In the genomic region with DNA sequence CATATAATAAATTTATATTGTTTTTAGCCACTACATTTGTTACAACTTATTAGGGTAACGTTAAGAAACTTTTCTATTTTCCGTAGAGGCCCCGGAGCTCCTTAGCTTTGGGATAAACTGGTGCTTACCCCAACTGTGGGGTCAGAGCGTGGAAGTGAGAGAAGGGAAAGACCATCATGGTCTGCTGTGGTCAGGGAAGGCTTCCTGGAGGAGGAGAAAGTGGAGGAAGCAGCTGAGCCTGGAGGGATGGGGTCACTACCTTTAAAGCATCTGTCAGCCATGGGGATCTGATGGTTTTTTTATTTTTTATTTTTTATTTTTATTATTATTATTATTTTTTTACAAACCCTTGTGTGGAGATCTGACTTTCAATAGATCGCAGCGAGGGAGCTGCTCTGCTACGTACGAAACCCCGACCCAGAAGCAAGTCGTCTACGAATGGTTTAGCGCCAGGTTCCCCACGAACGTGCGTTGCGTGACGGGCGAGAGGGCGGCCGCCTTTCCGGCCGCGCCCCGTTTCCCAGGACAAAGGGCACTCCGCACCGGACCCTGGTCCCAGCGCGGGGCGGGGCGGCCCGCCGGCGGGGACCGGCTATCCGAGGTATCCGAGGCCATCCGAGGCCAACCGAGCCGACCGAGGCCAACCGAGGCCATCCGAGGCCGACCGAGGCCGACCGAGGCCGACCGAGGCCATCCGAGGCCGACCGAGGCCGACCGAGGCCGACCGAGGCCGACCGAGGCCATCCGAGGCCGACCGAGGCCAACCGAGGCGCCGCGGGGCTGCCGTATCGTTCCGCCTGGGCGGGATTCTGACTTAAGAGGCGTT, we compare ENCODE assay signal across 8 cellular contexts.
DNase-seq lines count a peak whose midpoint lies in the region; FAIRE-seq and TF ChIP-seq lines count a peak whose summit lies in the region.

No MANE protein-coding gene starts in this region.

- H2AK5ac ChIP-seq in H9 (ENCODE audit: insufficient read length, low read length), result peak overlapping the region; percentile 96

- peak overlapping the region; percentile 86 for H3K18ac ChIP-seq in H9 (ENCODE audit: insufficient read length, low read depth, low read length)

- H3K4me1 ChIP-seq in H9 (ENCODE audit: insufficient read depth, low read length), result no peaks in the 10 kb centered on the region

- H2BK5ac ChIP-seq in H9 (ENCODE audit: insufficient read length, low read length), result no peak overlapping the region

- no peak overlapping the region for H4K8ac ChIP-seq in H9 (replicated peaks; ENCODE audit: insufficient read length, low read depth, low read length)

- H3K4me3 ChIP-seq in lower leg skin (ENCODE audit: low read depth, poor library complexity, severe bottlenecking), result peak overlapping the region; percentile 29

- no peak overlapping the region; the same call in 1 of the 2 replicates for H3K4ac ChIP-seq in H9 (ENCODE audit: low read depth, low read length)

- peak overlapping the region; percentile 60 for H3T11ph ChIP-seq in H9 (ENCODE audit: low read length)

- FAIRE-seq in HTR-8/SVneo (lab: Jason Lieb, UNC), result no peak

- no peaks in the 10 kb centered on the region for H3K9me3 ChIP-seq in H9 (ENCODE audit: control insufficient read depth, low read depth, low read length)

- H2BK15ac ChIP-seq in H9 (ENCODE audit: low read depth, low read length), result no peak overlapping the region

- peak overlapping the region; percentile 95 for H4K5ac ChIP-seq in H9 (ENCODE audit: insufficient read length, low read depth, low read length)

- DNase-seq in COR-L47 (lab: John Stamatoyannopoulos, UW) (peak; percentile 37), H9 (peak; percentile 92), NCI-H2081 (lab: John Stamatoyannopoulos, UW) (peak; percentile 86 to 89), dermis blood vessel endothelial cell (peak; percentile 48), lower leg skin (ENCODE audit: low spot score in 2 of 2) (peak; percentile 65 to 92), HTR-8/SVneo (ENCODE audit: insufficient read length, low spot score) (no peak)
- peak; percentile 84 to 87 for DNase-seq in activated CD4-positive, alpha-beta T cell treated with anti-CD3 and anti-CD28 coated beads, Interleukin-2, amount 50 U/mL, for 48 hours
- peak; percentile 66 for DNase-seq in stimulated activated CD4-positive, alpha-beta T cell treated with anti-CD3 and anti-CD28 coated beads, Interleukin-2, amount 100 ng/mL, for 4 hours (ENCODE audit: low read depth)

- H3K4me2 ChIP-seq in H9 (ENCODE audit: insufficient read depth, insufficient read length, low read length), result peak overlapping the region; percentile 76

- H3K27ac Mint-ChIP-seq in H9, result peak overlapping the region in 2 of 3 experiments; percentile 78 to 94; a peak in 3 of 7 replicates

- no peak overlapping the region for H3K27ac ChIP-seq in H9 (ENCODE audit: insufficient read length, low read depth, low read length)

- H3K56ac ChIP-seq in H9 (ENCODE audit: insufficient read length, low read depth, low read length), result no peak overlapping the region

- H4K91ac ChIP-seq in H9 (ENCODE audit: insufficient read length, low read depth, low read length), result no peak overlapping the region

- TF ChIP-seq CTCF in H9 (conservative IDR thresholded peaks at IDR 0.05) (no peak), lower leg skin (IDR thresholded peaks at IDR 0.05) (no peak)

- H3K27me3 Mint-ChIP-seq in H9 (ENCODE audit: low read depth), result peaks cover 3% of the 10 kb centered on the region

- peak overlapping the region; percentile 66 to 77 for H3K4me3 Mint-ChIP-seq in H9

- no peak overlapping the region for H3K23ac ChIP-seq in H9 (ENCODE audit: insufficient read length, low read depth, low read length)

- H3K9me3 Mint-ChIP-seq in H9, result peaks cover 6 to 7% of the 10 kb centered on the region in 2 experiments

- no peak for TF ChIP-seq POLR2A in lower leg skin (IDR thresholded peaks at IDR 0.05)

- no peak overlapping the region for H2BK12ac ChIP-seq in H9 (ENCODE audit: insufficient read length, low read depth, low read length)

- H4K20me1 ChIP-seq in H9 (ENCODE audit: control insufficient read depth, insufficient read depth, insufficient read length), result no peaks in the 10 kb centered on the region

- H3K36me3 Mint-ChIP-seq in H9 (ENCODE audit: insufficient read depth in 1 of 3, low read depth in 3 of 3), result peaks cover 0 to 8% (median 0%) of the 10 kb centered on the region in 3 experiments; a peak in 2 of 7 replicates

- no peaks in the 10 kb centered on the region for H3K79me2 ChIP-seq in H9 (ENCODE audit: insufficient read depth, low read length)

- WGBS in H9 (ENCODE audit: extremely low coverage, insufficient read length, low lambda C conversion rate), result no CpG with 5 or more reads among the region's 69 CpGs
- WGBS in lower leg skin, 2 donors, result 7 to 10% methylated on average over 37 to 57 of the region's 69 CpGs

- H3K9ac ChIP-seq in H9 (ENCODE audit: extremely low read depth, insufficient read length, low read length), result peak overlapping the region; percentile 77

- H2AFZ ChIP-seq in H9 (ENCODE audit: low read length), result peak overlapping the region; percentile 64

- H3K14ac ChIP-seq in H9 (ENCODE audit: insufficient read depth, low read length), result 0 out of 2 replicates have a peak overlapping the region, but pooled peaks have one; percentile 81

- intact Hi-C loops in lower leg skin (cut with DNase I; ENCODE audit: low total_unique reads), result no loop called here

- H3K79me1 ChIP-seq in H9 (ENCODE audit: insufficient read depth, low read depth, low read length, poor library complexity, severe bottlenecking), result no peaks in the 10 kb centered on the region

- no peaks in the 10 kb centered on the region for H3K27me3 ChIP-seq in H9 (ENCODE audit: insufficient read depth, low read length)

- H3K23me2 ChIP-seq in H9 (ENCODE audit: insufficient read length, low read depth, low read length, poor library complexity, severe bottlenecking), result no peaks in the 10 kb centered on the region

- no peak overlapping the region for H2BK120ac ChIP-seq in H9 (ENCODE audit: low read depth, low read length, poor library complexity, severe bottlenecking)

- H2BK20ac ChIP-seq in H9 (ENCODE audit: low read depth, low read length, poor library complexity, severe bottlenecking), result no peak overlapping the region

- peaks cover 13 to 16% of the 10 kb centered on the region in 2 experiments for H3K4me1 Mint-ChIP-seq in H9
